In genomic region chr10:103677486-103677885, GRCh38 we compare ENCODE assay signal across 8 cellular contexts.
A peak's percentile ranks its signal among the peaks of the same experiment; 100 is the strongest.
DNase-seq lines count a peak whose midpoint lies in the region; ATAC-seq and TF ChIP-seq lines count a peak whose summit lies in the region.

No MANE protein-coding gene starts in this region.

- WGBS in mesenchymal stem cell, result 75% methylated on average over 4 of the region's 4 CpGs
- WGBS in thyroid gland, 2 donors, result 57 to 61% methylated on average over 3 to 4 of the region's 4 CpGs

- peak overlapping the region; percentile 90 for H2BK120ac ChIP-seq in mesenchymal stem cell (ENCODE audit: low read depth, low read length)

- no peak overlapping the region for H2BK15ac ChIP-seq in mesenchymal stem cell (ENCODE audit: low read depth, poor library complexity, severe bottlenecking)

- no peak overlapping the region for H2AFZ ChIP-seq in mesenchymal stem cell (ENCODE audit: low read depth, low read length)

- peak overlapping the region; percentile 93 for H3K9ac ChIP-seq in mesenchymal stem cell (ENCODE audit: low read length)

- H3K9me3 ChIP-seq in mesenchymal stem cell (ENCODE audit: control insufficient read depth, low read length) (no peaks in the 10 kb centered on the region), thyroid gland (no peaks in the 10 kb centered on the region)

- H4K91ac ChIP-seq in mesenchymal stem cell (ENCODE audit: low read length), result peak overlapping the region; percentile 88

- H3K36me3 ChIP-seq in mesenchymal stem cell (ENCODE audit: control insufficient read depth in 1 of 2, insufficient read depth in 2 of 2, low read depth in 1 of 2, low read length in 2 of 2) (peaks cover 3 to 11% of the 10 kb centered on the region in 2 experiments), thyroid gland (no peaks in the 10 kb centered on the region)

- peaks cover 22% of the 10 kb centered on the region for H3K4me1 ChIP-seq in mesenchymal stem cell (ENCODE audit: control insufficient read depth, insufficient read depth, low read depth, low read length)
- H3K4me1 ChIP-seq in thyroid gland, result peaks cover 4 to 18% of the 10 kb centered on the region in 2 donors

- H3K9me3 Mint-ChIP-seq in activated T-cell treated with anti-CD3 and anti-CD28 coated beads, Interleukin-2, amount 50 U/mL, for 72 hours, result no peaks in the 10 kb centered on the region

- H3K4me3 Mint-ChIP-seq in activated T-cell treated with anti-CD3 and anti-CD28 coated beads, Interleukin-2, amount 50 U/mL, for 72 hours, result peak overlapping the region; percentile 80 to 81

- peak overlapping the region; percentile 61 for H3K4me2 ChIP-seq in mesenchymal stem cell (ENCODE audit: low read length, poor library complexity, severe bottlenecking)

- no peaks in the 10 kb centered on the region for H3K27me3 ChIP-seq in mesenchymal stem cell (ENCODE audit: control insufficient read depth in 1 of 2, insufficient read depth in 1 of 2, low read length in 2 of 2)
- no peaks in the 10 kb centered on the region for H3K27me3 ChIP-seq in thyroid gland

- no peak overlapping the region for H2BK5ac ChIP-seq in mesenchymal stem cell (ENCODE audit: low read depth, low read length, poor library complexity, severe bottlenecking)

- no peak for ATAC-seq in activated T-cell treated with anti-CD3 and anti-CD28 coated beads, Interleukin-2, amount 50 U/mL, for 72 hours (replicated peaks in 1 of 2)

- intact Hi-C loops in thyroid gland (cut with DNase I), result no loop called here

- H3K27ac Mint-ChIP-seq in activated T-cell treated with anti-CD3 and anti-CD28 coated beads, Interleukin-2, amount 50 U/mL, for 72 hours, result no peak overlapping the region

- H3K14ac ChIP-seq in mesenchymal stem cell (ENCODE audit: low read length in 2 of 2), result peak overlapping the region in 1 of 2 experiments; percentile 82

- peak overlapping the region; percentile 93 to 99 for H3K4ac ChIP-seq in mesenchymal stem cell (ENCODE audit: low read depth in 1 of 2, low read length in 2 of 2)

- H3K36me3 Mint-ChIP-seq in activated T-cell treated with anti-CD3 and anti-CD28 coated beads, Interleukin-2, amount 50 U/mL, for 72 hours (ENCODE audit: insufficient read depth in 2 of 2), result no peaks in the 10 kb centered on the region

- H3K27me3 Mint-ChIP-seq in activated T-cell treated with anti-CD3 and anti-CD28 coated beads, Interleukin-2, amount 50 U/mL, for 72 hours (ENCODE audit: low read depth), result no peaks in the 10 kb centered on the region

- no peaks in the 10 kb centered on the region for H3K79me1 ChIP-seq in mesenchymal stem cell (replicated peaks; ENCODE audit: low read length, poor library complexity, severe bottlenecking)

- DNase-seq in activated T-cell treated with anti-CD3 and anti-CD28 coated beads, Interleukin-2, amount 50 U/mL, for 72 hours, result no peak
- no peak for DNase-seq in activated T-cell treated with anti-CD3 and anti-CD28 coated beads, Interleukin-2, amount 50 U/mL, for 48 hours
- no peak for DNase-seq in astrocyte of the spinal cord (ENCODE audit: low read depth, low spot score)
- no peak for DNase-seq in mesenchymal stem cell
- DNase-seq in thyroid gland, result no peak
- DNase-seq in ACHN, result no peak
- no peak for DNase-seq in islet precursor cell
- DNase-seq in NCI-H1105 (lab: John Stamatoyannopoulos, UW), result no peak

- H3K4me3 ChIP-seq in astrocyte of the spinal cord (ENCODE audit: low read depth, low read length) (peak overlapping the region; percentile 10), mesenchymal stem cell (ENCODE audit: insufficient read depth in 1 of 2, low read depth in 1 of 2, low read length in 2 of 2) (peak overlapping the region; percentile 34 to 76), thyroid gland (replicated peaks in 1 of 3) (no peak overlapping the region)

- peak overlapping the region; percentile 93 for H4K8ac ChIP-seq in mesenchymal stem cell (ENCODE audit: low read length)

- no peak for TF ChIP-seq CTCF in astrocyte of the spinal cord (IDR thresholded peaks at IDR 0.05; ENCODE audit: low read depth, low read length)
- TF ChIP-seq CTCF in thyroid gland (IDR thresholded peaks at IDR 0.05), result no peak

- H3K27ac ChIP-seq in mesenchymal stem cell (ENCODE audit: low read length, poor library complexity, severe bottlenecking) (no peak overlapping the region), thyroid gland (peak overlapping the region in 2 of 3 donors; percentile 43 to 53)

- peak overlapping the region; percentile 25 to 87 for H2BK12ac ChIP-seq in mesenchymal stem cell (ENCODE audit: low read length in 2 of 2)

- in situ Hi-C loops in astrocyte of the spinal cord (cut with HindIII; ENCODE audit: low sequenced_read_pairs), result no loop called here
- in situ Hi-C loops in ACHN (cut with HindIII; ENCODE audit: low pct_ligation_motif_present, low pct_unique_long_range_greater_than_20kb, low sequenced_read_pairs), result no loop called here

- no peak overlapping the region for H3K23ac ChIP-seq in mesenchymal stem cell (ENCODE audit: low read length in 2 of 2)

- H2AK5ac ChIP-seq in mesenchymal stem cell (ENCODE audit: low read length, severe bottlenecking), result peak overlapping the region; percentile 95

- H3K18ac ChIP-seq in mesenchymal stem cell (ENCODE audit: low read depth in 1 of 2, low read length in 2 of 2), result peak overlapping the region; percentile 89 to 98

- no peak for TF ChIP-seq POLR2A in thyroid gland (IDR thresholded peaks at IDR 0.05)

- H3K4me1 Mint-ChIP-seq in activated T-cell treated with anti-CD3 and anti-CD28 coated beads, Interleukin-2, amount 50 U/mL, for 72 hours (ENCODE audit: low read depth), result peaks cover 23% of the 10 kb centered on the region

Comparison
In these comparisons a context has a peak if more than half of its experiments do, and no peak if none do; other contexts are left out.
1. H3K4me3 ChIP-seq: peak in astrocyte of the spinal cord (single experiment) and mesenchymal stem cell (2 of 2); none in thyroid gland (0 of 3).